In the genomic region with DNA sequence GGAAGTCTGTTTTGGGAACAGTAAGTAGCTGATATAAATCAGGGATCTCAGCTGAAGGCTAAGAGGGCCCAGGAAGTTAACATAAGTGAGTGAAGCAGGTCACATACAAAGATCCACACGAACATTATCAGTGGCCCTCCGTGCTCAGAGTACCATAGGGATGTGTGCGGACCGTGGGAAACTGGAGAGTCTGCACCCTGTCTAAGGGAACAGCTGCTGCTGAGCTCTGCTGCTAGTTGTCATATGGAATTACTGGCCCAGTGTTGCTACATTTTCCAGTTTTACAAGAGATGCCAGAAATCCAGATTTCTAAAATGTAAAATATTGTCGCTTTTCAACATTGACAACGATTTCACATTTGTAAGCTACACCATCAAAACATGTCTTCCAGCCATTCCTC, we compare ENCODE assay signal across 1 cellular context.
A peak's percentile ranks its signal among the peaks of the same experiment; 100 is the strongest.
TF ChIP-seq lines count a peak whose summit lies in the region.

No MANE protein-coding gene starts in this region.

TF ChIP-seq in SK-N-SH, 30 proteins besides CTCF, POLR2A, EP300 and RAD21:
- TF ChIP-seq, protein P1, sequence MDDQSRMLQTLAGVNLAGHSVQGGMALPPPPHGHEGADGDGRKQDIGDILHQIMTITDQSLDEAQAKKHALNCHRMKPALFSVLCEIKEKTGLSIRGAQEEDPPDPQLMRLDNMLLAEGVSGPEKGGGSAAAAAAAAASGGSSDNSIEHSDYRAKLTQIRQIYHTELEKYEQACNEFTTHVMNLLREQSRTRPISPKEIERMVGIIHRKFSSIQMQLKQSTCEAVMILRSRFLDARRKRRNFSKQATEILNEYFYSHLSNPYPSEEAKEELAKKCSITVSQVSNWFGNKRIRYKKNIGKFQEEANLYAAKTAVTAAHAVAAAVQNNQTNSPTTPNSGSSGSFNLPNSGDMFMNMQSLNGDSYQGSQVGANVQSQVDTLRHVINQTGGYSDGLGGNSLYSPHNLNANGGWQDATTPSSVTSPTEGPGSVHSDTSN (IDR thresholded peaks at IDR 0.05), result 0 out of 2 replicates have a peak, but pooled peaks have one; percentile 20
- TF ChIP-seq TCF12 (IDR thresholded peaks at IDR 0.05) (peak; percentile 53; the same call in 1 of the 2 replicates), GATA2 (CRISPR knock-in tag; IDR thresholded peaks at IDR 0.05) (peak; percentile 18; the same call in 1 of the 2 replicates), CHD2 (IDR thresholded peaks at IDR 0.05; ENCODE audit: low read length, partially characterized antibody) (peak; percentile 7), TAF1 (IDR thresholded peaks at IDR 0.05; ENCODE audit: borderline replicate concordance, low read depth, low read length) (no peak)
